8 cellular contexts compared by ENCODE assay signal in genomic region chr1:184051485-184052193, GRCh38. TPM values are rescaled to one million over a fixed set of nuclear protein-coding genes. Genes with fewer than 3 reads are reported as not detected.
DNase-seq lines count a peak whose midpoint lies in the region; TF ChIP-seq lines count a peak whose summit lies in the region.

Gene TSEN15 (plus strand): TSS chr1:184051730. CDS start chr1:184051756, 26 bp downstream.

- in situ Hi-C loops in G401 (cut with HindIII; ENCODE audit: low sequenced_read_pairs) = no loop called here
- in situ Hi-C loops in SK-MEL-5 (cut with HindIII; ENCODE audit: low pct_unique_long_range_greater_than_20kb, low sequenced_read_pairs) = no loop called here

- no peak for TF ChIP-seq CTCF in osteocyte (IDR thresholded peaks at IDR 0.05)
- TF ChIP-seq CTCF in thyroid gland (IDR thresholded peaks at IDR 0.05) = peak in 1 of 6 experiments; percentile 9

- H3K9me3 ChIP-seq in thyroid gland = no peaks in the 10 kb centered on the region

- H3K27ac ChIP-seq in thyroid gland = peak within 1 kb of the TSS; percentile 84 to 93 (median 92)

- H3K27me3 ChIP-seq in H7 (ENCODE audit: control insufficient read depth, insufficient read depth, low read length) (no peaks in the 10 kb centered on the region), thyroid gland (no peaks in the 10 kb centered on the region)

- no peaks in the 10 kb centered on the region for H3K9me3 Mint-ChIP-seq in osteocyte (ENCODE audit: unreplicated experiment)

- H3K27ac Mint-ChIP-seq in osteocyte (ENCODE audit: unreplicated experiment) = peak within 1 kb of the TSS; percentile 99

- peak; percentile 12 to 86 for TF ChIP-seq POLR2A in thyroid gland (IDR thresholded peaks at IDR 0.05)

- no peaks in the 10 kb centered on the region for H3K27me3 Mint-ChIP-seq in osteocyte (ENCODE audit: unreplicated experiment)

- intact Hi-C loops in thyroid gland (cut with DNase I) = no loop called here

- peaks cover 20 to 24% of the 10 kb centered on the region in 2 donors for H3K4me1 ChIP-seq in thyroid gland

- peaks cover 11% of the 10 kb centered on the region for H3K36me3 Mint-ChIP-seq in osteocyte (ENCODE audit: unreplicated experiment)

- DNase-seq in G401 (ENCODE audit: low spot score) (peak; percentile 67), H7 (peak; percentile 71), M059J (ENCODE audit: low read depth) (peak; percentile 83), SK-MEL-5 (ENCODE audit: low read depth, low spot score) (peak; percentile 84), globus pallidus (ENCODE audit: low spot score) (peak; percentile 73), osteocyte (ENCODE audit: extremely low spot score, unreplicated experiment) (peak; percentile 93), thyroid gland (peak; percentile 80 to 81)
- DNase-seq in activated naive CD4-positive, alpha-beta T cell treated with Interleukin-2 at 50 U/mL for 16 hours = peak; percentile 83

- H3K36me3 ChIP-seq in H7 (replicated peaks; ENCODE audit: control insufficient read depth, insufficient read depth, low read length) = peaks cover 3% of the 10 kb centered on the region
- H3K36me3 ChIP-seq in thyroid gland = no peaks in the 10 kb centered on the region

- 1 to 2% methylated on average over 17 to 25 of the region's 54 CpGs for WGBS in thyroid gland, 2 donors

- H3K4me3 ChIP-seq in H7 (ENCODE audit: insufficient read depth, low read depth, low read length) (peak within 1 kb of the TSS; percentile 86), thyroid gland (replicated peaks in 1 of 3) (peak within 1 kb of the TSS; percentile 74 to 96 (median 84))

- peaks cover 39% of the 10 kb centered on the region for H3K4me1 Mint-ChIP-seq in osteocyte (ENCODE audit: unreplicated experiment)

- peak within 1 kb of the TSS; percentile 99 for H3K4me3 Mint-ChIP-seq in osteocyte (ENCODE audit: unreplicated experiment)

RNA-seq across cellular contexts. Expression of gene TSEN15, which starts in this region (rescaled TPM):
- total RNA-seq in G401 (2014; rRNA removed; shearing (Covaris generic)) = 48.0 and 50.5 TPM in 2 replicates
- 36.0 and 38.5 TPM in 2 replicates for total RNA-seq in H7 (2014; rRNA removed; shearing (Covaris generic))
- 53.9 and 58.9 TPM in 2 replicates for total RNA-seq in M059J (2014; rRNA removed; shearing (Covaris generic))
- 80.9 and 83.2 TPM in 2 replicates for total RNA-seq in SK-MEL-5 (2014; rRNA removed; shearing (Covaris generic))
- polyA plus RNA-seq in SK-MEL-5 (2015; cell fraction: cytosol; rRNA removed) = 61.9 and 64.5 TPM in 2 replicates
- 95.3 and 99.9 TPM in 2 replicates for polyA plus RNA-seq in SK-MEL-5 (2015; cell fraction: nucleus; rRNA removed)
- total RNA-seq in osteocyte = 36.8 and 37.8 TPM in 2 replicates
- 10 to 100 TPM; 45.8 to 63.3 (median 60.1) TPM for total RNA-seq in thyroid gland

Comparison
In these comparisons a context has a peak if more than half of its experiments do, and no peak if none do; other contexts are left out.
1. Peak in every context shown above with its lines: DNase-seq, H3K4me3 ChIP-seq and H3K27ac ChIP-seq.